21 cellular contexts compared by ENCODE assay signal in the genomic region with DNA sequence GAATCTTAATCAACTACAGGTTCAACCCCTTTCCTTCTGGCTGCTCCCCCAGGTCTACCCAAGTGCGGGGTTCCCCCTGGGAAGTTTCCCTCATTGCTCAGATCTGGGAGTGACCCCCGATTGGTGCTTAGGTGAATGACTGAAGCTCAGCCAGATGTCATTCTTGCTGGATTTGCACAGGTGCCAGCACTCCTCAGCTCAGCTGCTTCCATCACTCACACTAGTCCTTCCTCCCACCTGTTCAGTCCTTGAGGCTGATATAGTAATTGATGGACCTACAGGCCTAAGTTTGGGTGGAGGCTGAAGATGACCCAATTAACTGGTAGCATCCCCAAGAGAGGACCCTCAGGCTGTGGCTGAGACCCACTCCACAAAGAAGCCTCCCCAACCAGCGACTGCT. TPM values are rescaled to one million over a fixed set of nuclear protein-coding genes. Genes with fewer than 3 reads are reported as not detected.
"Had no signal": no experiment of that assay in that cellular context is flagged by ENCODE, and none has a peak within 500 bp of the region (broad histone marks: within the 10 kb centered on the region; RNA-seq: fewer than 3 reads in every experiment).

No MANE protein-coding gene starts in this region.

- H3K4me1 ChIP-seq: psoas muscle had no signal

- ATAC-seq: natural killer cell; stimulated activated memory B cell treated with anti-CD40 and anti-IgM and Interleukin-4, amounts not matched to agents 10 μg/mL and 1 μg/mL and 100 μg/mL, for 72 hours had no signal

- H3K4me3 Mint-ChIP-seq: natural killer cell; stimulated activated memory B cell treated with anti-CD40 and anti-IgM and Interleukin-4, amounts not matched to agents 10 μg/mL and 1 μg/mL and 100 μg/mL, for 72 hours; stimulated activated naive CD8-positive, alpha-beta T cell treated with anti-CD3 and anti-CD28 coated beads, Interleukin-15, Interleukin-2, amounts not matched to agents 100 ng/mL and 50 ng/mL, for 24 hours had no signal

- H3K27ac Mint-ChIP-seq: natural killer cell; stimulated activated memory B cell treated with anti-CD40 and anti-IgM and Interleukin-4, amounts not matched to agents 10 μg/mL and 1 μg/mL and 100 μg/mL, for 72 hours; stimulated activated naive CD8-positive, alpha-beta T cell treated with anti-CD3 and anti-CD28 coated beads, Interleukin-15, Interleukin-2, amounts not matched to agents 100 ng/mL and 50 ng/mL, for 24 hours had no signal

- H3K4me1 Mint-ChIP-seq: natural killer cell had no signal

- H3K27me3 Mint-ChIP-seq: stimulated activated memory B cell treated with anti-CD40 and anti-IgM and Interleukin-4, amounts not matched to agents 10 μg/mL and 1 μg/mL and 100 μg/mL, for 72 hours had no signal

- H3K27ac ChIP-seq: heart right ventricle, psoas muscle, right lobe of liver, spleen, testis, tibial nerve, upper lobe of right lung had no signal

- H3K36me3 Mint-ChIP-seq: natural killer cell; stimulated activated memory B cell treated with anti-CD40 and anti-IgM and Interleukin-4, amounts not matched to agents 10 μg/mL and 1 μg/mL and 100 μg/mL, for 72 hours had no signal

- DNase-seq: effector CD4-positive, alpha-beta T cell; mammary epithelial cell; natural killer cell; occipital lobe; retina; spleen; stimulated activated CD4-positive, alpha-beta T cell treated with anti-CD3 and anti-CD28 coated beads, Interleukin-15, amount 100 ng/mL, for 24 hours; stimulated activated CD4-positive, alpha-beta T cell treated with anti-CD3 and anti-CD28 coated beads, Interleukin-1b, Interleukin-23, amount 100 ng/mL, for 48 hours; stimulated activated CD4-positive, alpha-beta T cell treated with anti-CD3 and anti-CD28 coated beads, Interleukin-4, amount 100 ng/mL, for 24 hours had no signal

- H3K27me3 ChIP-seq: colonic mucosa, pancreas, right lobe of liver, spleen, testis, tibial nerve, upper lobe of right lung had no signal

- H3K9me3 Mint-ChIP-seq: stimulated activated memory B cell treated with anti-CD40 and anti-IgM and Interleukin-4, amounts not matched to agents 10 μg/mL and 1 μg/mL and 100 μg/mL, for 72 hours; stimulated activated naive CD8-positive, alpha-beta T cell treated with anti-CD3 and anti-CD28 coated beads, Interleukin-15, Interleukin-2, amounts not matched to agents 100 ng/mL and 50 ng/mL, for 24 hours had no signal

- H3K36me3 ChIP-seq: colonic mucosa, heart right ventricle, pancreas, right lobe of liver, spleen, tibial nerve, upper lobe of right lung had no signal

- H3K9me3 ChIP-seq: colonic mucosa, heart right ventricle, mucosa of descending colon, pancreas, psoas muscle, right lobe of liver, spleen, testis, tibial nerve, upper lobe of right lung had no signal

- H3K4me3 ChIP-seq: colonic mucosa, heart right ventricle, mucosa of descending colon, pancreas, psoas muscle, right lobe of liver, spleen, testis, tibial nerve, upper lobe of right lung had no signal

RNA-seq across cellular contexts. Expression of gene PRLR, which starts 32.9 kb away (rescaled TPM):
- total RNA-seq: glomerular endothelial cell had no signal
- polyA plus RNA-seq: mammary epithelial cell had no signal
